In the genomic region with DNA sequence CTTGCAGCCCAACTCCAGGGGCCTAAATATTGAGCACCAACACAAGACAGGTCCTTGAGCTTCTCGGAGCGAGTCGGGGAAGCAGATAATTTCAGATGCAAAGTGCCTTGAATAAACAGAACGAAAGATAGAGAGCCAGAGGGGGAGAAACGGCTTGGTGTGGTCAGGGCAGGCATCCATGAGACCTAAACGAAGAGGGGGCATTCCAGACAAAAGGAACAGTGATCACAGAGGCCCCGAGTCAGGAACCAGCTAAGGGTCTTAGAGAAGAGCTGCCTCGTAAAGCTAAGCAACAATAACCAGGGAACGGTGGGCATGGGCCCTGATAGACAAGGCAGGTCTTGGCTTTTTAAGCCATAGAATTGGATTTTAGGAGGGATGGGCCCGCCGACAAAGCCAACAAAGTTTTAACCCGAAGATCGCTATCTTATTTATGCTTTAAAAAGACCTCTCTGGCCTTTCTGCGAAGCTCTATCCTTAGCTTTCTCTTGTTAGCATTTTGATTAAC, we compare ENCODE assay signal across 8 cellular contexts. TPM values are rescaled to one million over a fixed set of nuclear protein-coding genes. Genes with fewer than 3 reads are reported as not detected.
DNase-seq lines count a peak whose midpoint lies in the region; ATAC-seq and TF ChIP-seq lines count a peak whose summit lies in the region.

No MANE protein-coding gene starts in this region.

- CTCF ChIA-PET in A673 (lab: Charles Lee): no interaction called here

- DNase-seq in A673 (ENCODE audit: low spot score) (no peak), GM23248 (no peak), lower lobe of right lung (no peak), COLO668 (lab: John Stamatoyannopoulos, UW; ENCODE audit: unreplicated experiment) (no peak), hypothalamus (lab: John Stamatoyannopoulos, UW) (no peak), NCI-H524 (lab: John Stamatoyannopoulos, UW) (no peak)
- DNase-seq in activated naive CD8-positive, alpha-beta T cell treated with anti-CD3 and anti-CD28 coated beads, Interleukin-2, amount 10 ng/mL, durations not matched to agents 7 days and 5 days: no peak

- ATAC-seq in activated naive CD8-positive, alpha-beta T cell treated with anti-CD3 and anti-CD28 coated beads, Interleukin-2, amount 10 ng/mL, durations not matched to agents 7 days and 5 days (ENCODE audit: low read depth): no peak
- ATAC-seq in lower lobe of right lung: no peak
- ATAC-seq in GM19324 (IDR thresholded peaks at IDR 0.05; ENCODE audit: low FRiP score, unreplicated experiment): no peak

- no peak overlapping the region for H3K27ac Mint-ChIP-seq in activated naive CD8-positive, alpha-beta T cell treated with anti-CD3 and anti-CD28 coated beads, Interleukin-2, amount 10 ng/mL, durations not matched to agents 7 days and 5 days

- H3K27me3 ChIP-seq in A673 (replicated peaks; ENCODE audit: insufficient read depth, low read depth, low read length, poor library complexity) (no peaks in the 10 kb centered on the region), GM23248 (replicated peaks; ENCODE audit: insufficient read depth) (no peaks in the 10 kb centered on the region), lower lobe of right lung (ENCODE audit: low read depth) (no peaks in the 10 kb centered on the region)

- peaks cover 18% of the 10 kb centered on the region for H3K4me1 Mint-ChIP-seq in activated naive CD8-positive, alpha-beta T cell treated with anti-CD3 and anti-CD28 coated beads, Interleukin-2, amount 10 ng/mL, durations not matched to agents 7 days and 5 days

- in situ Hi-C loops in GM23248 (cut with MboI): no loop called here

- no peak overlapping the region for H3K27ac ChIP-seq in A673 (ENCODE audit: low read depth, low read length, poor library complexity, severe bottlenecking)
- no peak overlapping the region for H3K27ac ChIP-seq in GM23248
- no peak overlapping the region for H3K27ac ChIP-seq in lower lobe of right lung

- no peaks in the 10 kb centered on the region for H4K20me1 ChIP-seq in GM23248 (ENCODE audit: insufficient read depth)

- 17 to 18% methylated on average over 14 of the region's 14 CpGs for WGBS in GM23248 (ENCODE audit: low coverage in 1 of 2, low lambda C conversion rate in 2 of 2, missing lambda C conversion rate in 2 of 2), 2 experiments

- H3K4me3 ChIP-seq in A673 (ENCODE audit: low read depth, low read length, poor library complexity, severe bottlenecking) (peak overlapping the region; percentile 51), GM23248 (peak overlapping the region; percentile 76), lower lobe of right lung (peak overlapping the region; percentile 72)

- H3K9me3 ChIP-seq in A673 (ENCODE audit: low read depth, low read length, poor library complexity, severe bottlenecking) (no peaks in the 10 kb centered on the region), GM23248 (ENCODE audit: low read depth) (no peaks in the 10 kb centered on the region), lower lobe of right lung (no peaks in the 10 kb centered on the region)

- no peaks in the 10 kb centered on the region for H3K79me2 ChIP-seq in GM23248 (ENCODE audit: insufficient read depth)

- POLR2A ChIA-PET in A673 (lab: Charles Lee; ENCODE audit: low non-redundant PET): no interaction called here
- POLR2A ChIA-PET in activated naive CD8-positive, alpha-beta T cell treated with anti-CD3 and anti-CD28 coated beads, Interleukin-2, amount 10 ng/mL, durations not matched to agents 7 days and 5 days (lab: Charles Lee): interaction anchor here (1.0 kb wide), 1 partner anchor 10 kb away, joined by 3 read pairs; no protein-coding TSS in a partner anchor

- peak overlapping the region; percentile 86 for H2AFZ ChIP-seq in GM23248

- H3K36me3 Mint-ChIP-seq in activated naive CD8-positive, alpha-beta T cell treated with anti-CD3 and anti-CD28 coated beads, Interleukin-2, amount 10 ng/mL, durations not matched to agents 7 days and 5 days: peaks cover 24% of the 10 kb centered on the region

- H3K36me3 ChIP-seq in A673 (ENCODE audit: insufficient read depth, low read length, poor library complexity, severe bottlenecking): peaks cover 34% of the 10 kb centered on the region
- H3K36me3 ChIP-seq in GM23248 (ENCODE audit: low read depth): peaks cover 10% of the 10 kb centered on the region; the same call in 1 of the 2 replicates
- peaks cover 55% of the 10 kb centered on the region for H3K36me3 ChIP-seq in lower lobe of right lung

- BruUV-seq in A673 (replicated peaks; lab: Mats Ljungman, UMichigan): no TSS peak

- no peak for TF ChIP-seq CTCF in A673 (conservative IDR thresholded peaks at IDR 0.05; ENCODE audit: low read depth, low read length)
- TF ChIP-seq CTCF in lower lobe of right lung (IDR thresholded peaks at IDR 0.05): no peak

- intact Hi-C loops in A673 (cut with micrococcal nuclease; ENCODE audit: unreplicated experiment): loop anchor here (5.0 kb wide), 1 partner anchor 247 kb away; no protein-coding TSS in a partner anchor
- intact Hi-C loops in lower lobe of right lung (cut with DNase I): no loop called here

- H3K4me1 ChIP-seq in A673 (ENCODE audit: insufficient read depth, low read length, poor library complexity, severe bottlenecking) (peaks cover 6% of the 10 kb centered on the region), GM23248 (ENCODE audit: insufficient read depth) (peaks cover 4% of the 10 kb centered on the region; the same call in 1 of the 2 replicates), lower lobe of right lung (peaks cover 22% of the 10 kb centered on the region)

- no peaks in the 10 kb centered on the region for H3K27me3 Mint-ChIP-seq in activated naive CD8-positive, alpha-beta T cell treated with anti-CD3 and anti-CD28 coated beads, Interleukin-2, amount 10 ng/mL, durations not matched to agents 7 days and 5 days

- H3K4me3 Mint-ChIP-seq in activated naive CD8-positive, alpha-beta T cell treated with anti-CD3 and anti-CD28 coated beads, Interleukin-2, amount 10 ng/mL, durations not matched to agents 7 days and 5 days: peak overlapping the region; percentile 96

- H3K9me2 ChIP-seq in GM23248 (ENCODE audit: insufficient read depth): no peaks in the 10 kb centered on the region

- no peaks in the 10 kb centered on the region; the same call in 1 of the 2 replicates for H3F3A ChIP-seq in GM23248 (ENCODE audit: insufficient read depth)

- H3K9ac ChIP-seq in GM23248: peak overlapping the region; percentile 77

- no peaks in the 10 kb centered on the region for H3K9me3 Mint-ChIP-seq in activated naive CD8-positive, alpha-beta T cell treated with anti-CD3 and anti-CD28 coated beads, Interleukin-2, amount 10 ng/mL, durations not matched to agents 7 days and 5 days

- peak overlapping the region; percentile 86 for H3K4me2 ChIP-seq in GM23248 (ENCODE audit: unreplicated experiment)

RNA-seq across cellular contexts. Expression of gene ACADS, which starts 0.4 kb away (rescaled TPM):
- total RNA-seq in A673 (2021) (3.4 and 5.7 TPM in 2 replicates), lower lobe of right lung (24.4 TPM)
- 14.5 and 20.6 TPM in 2 replicates for total RNA-seq in GM23248 (2014; rRNA removed; shearing (Covaris generic))
- 10.1 and 10.5 TPM in 2 replicates for polyA plus RNA-seq in GM23248 (2016; fragmentation: Nextera tagmentation; extraction: Ambion mirVana)
- 10 to 100 TPM; 17.1 to 22.0 TPM for total RNA-seq in activated naive CD8-positive, alpha-beta T cell treated with anti-CD3 and anti-CD28 coated beads, Interleukin-2, amount 10 ng/mL, durations not matched to agents 7 days and 5 days

RNA-seq across cellular contexts. Expression of gene UNC119B, which starts 14.9 kb away (rescaled TPM):
- total RNA-seq in A673 (2021) (48.0 and 50.4 TPM in 2 replicates), lower lobe of right lung (27.1 TPM)
- total RNA-seq in GM23248 (2014; rRNA removed; shearing (Covaris generic)): 17.8 and 22.4 TPM in 2 replicates
- polyA plus RNA-seq in GM23248 (2016; fragmentation: Nextera tagmentation; extraction: Ambion mirVana): 7.6 TPM in 2 replicates
- total RNA-seq in activated naive CD8-positive, alpha-beta T cell treated with anti-CD3 and anti-CD28 coated beads, Interleukin-2, amount 10 ng/mL, durations not matched to agents 7 days and 5 days: 10 to 100 TPM; 19.5 to 23.7 TPM

RNA-seq across cellular contexts. Expression of gene MLEC, which starts 38.3 kb away (rescaled TPM):
- total RNA-seq in A673 (2021) (145 and 176 TPM in 2 replicates), lower lobe of right lung (98.1 TPM)
- total RNA-seq in GM23248 (2014; rRNA removed; shearing (Covaris generic)): 79.3 and 79.4 TPM in 2 replicates
- polyA plus RNA-seq in GM23248 (2016; fragmentation: Nextera tagmentation; extraction: Ambion mirVana): 114 and 119 TPM in 2 replicates
- total RNA-seq in activated naive CD8-positive, alpha-beta T cell treated with anti-CD3 and anti-CD28 coated beads, Interleukin-2, amount 10 ng/mL, durations not matched to agents 7 days and 5 days: 10 to 100 TPM; 64.5 to 76.1 TPM
